Comparison of ENCODE assay signal across 1 cellular context in genomic region chr22:50310949-50311444, GRCh38.
TF ChIP-seq lines count a peak whose summit lies in the region.

No MANE protein-coding gene starts in this region.

TF ChIP-seq in HepG2, 621 proteins besides CTCF, POLR2A, EP300 and RAD21 (continues in another document):
- no peak for TF ChIP-seq XBP1 (CRISPR knock-in tag; IDR thresholded peaks at IDR 0.05)
- TF ChIP-seq ATF7-NPFF (CRISPR knock-in tag; IDR thresholded peaks at IDR 0.05; ENCODE audit: low read depth) = no peak
- no peak for TF ChIP-seq PHF5A (CRISPR knock-in tag; IDR thresholded peaks at IDR 0.05; ENCODE audit: low read depth, unreplicated experiment)
- TF ChIP-seq JUN (CRISPR knock-in tag; IDR thresholded peaks at IDR 0.05) = no peak
- TF ChIP-seq ZNF879 (CRISPR knock-in tag; IDR thresholded peaks at IDR 0.05) = no peak
- TF ChIP-seq ZNF513 (CRISPR knock-in tag; conservative IDR thresholded peaks at IDR 0.05) = no peak
- no peak for TF ChIP-seq ZNF737 (CRISPR knock-in tag; IDR thresholded peaks at IDR 0.05; ENCODE audit: borderline replicate concordance)
- TF ChIP-seq ARID3A (IDR thresholded peaks at IDR 0.05; ENCODE audit: low read depth, low read length) = no peak
- no peak for TF ChIP-seq ZNF543 (CRISPR knock-in tag; IDR thresholded peaks at IDR 0.05)
- TF ChIP-seq SUZ12 (IDR thresholded peaks at IDR 0.05; ENCODE audit: low read depth, low read length) = no peak
- TF ChIP-seq MXD4 (CRISPR knock-in tag; IDR thresholded peaks at IDR 0.05) = no peak
- TF ChIP-seq PPARG (CRISPR knock-in tag; conservative IDR thresholded peaks at IDR 0.05) = no peak
- no peak for TF ChIP-seq PHB2 (IDR thresholded peaks at IDR 0.05; ENCODE audit: partially characterized antibody)
- no peak for TF ChIP-seq ZKSCAN8 (CRISPR knock-in tag; IDR thresholded peaks at IDR 0.05; ENCODE audit: borderline replicate concordance)
- TF ChIP-seq POLR2G (IDR thresholded peaks at IDR 0.05; ENCODE audit: low read depth, low read length) = no peak
- no peak for TF ChIP-seq NFYB (CRISPR knock-in tag; IDR thresholded peaks at IDR 0.05)
- TF ChIP-seq KIAA2018 (CRISPR knock-in tag; IDR thresholded peaks at IDR 0.05; ENCODE audit: borderline replicate concordance) = no peak
- no peak for TF ChIP-seq SALL2 (CRISPR knock-in tag; IDR thresholded peaks at IDR 0.05)
- TF ChIP-seq ZNF784 (CRISPR knock-in tag; IDR thresholded peaks at IDR 0.05; ENCODE audit: borderline replicate concordance) = no peak
- TF ChIP-seq ZNF710 (CRISPR knock-in tag; IDR thresholded peaks at IDR 0.05; ENCODE audit: borderline replicate concordance) = no peak
- TF ChIP-seq PLSCR1 (CRISPR knock-in tag; IDR thresholded peaks at IDR 0.05; ENCODE audit: borderline replicate concordance) = no peak
- peak; percentile 48; the same call in 1 of the 2 replicates for TF ChIP-seq RXRA (CRISPR knock-in tag; IDR thresholded peaks at IDR 0.05)
- TF ChIP-seq HOXA5 (CRISPR knock-in tag; IDR thresholded peaks at IDR 0.05) = no peak
- TF ChIP-seq ZNF234 (CRISPR knock-in tag; conservative IDR thresholded peaks at IDR 0.05) = no peak
- no peak for TF ChIP-seq HOMEZ (CRISPR knock-in tag; IDR thresholded peaks at IDR 0.05; ENCODE audit: low read depth)
- no peak for TF ChIP-seq ZBTB1 (CRISPR knock-in tag; IDR thresholded peaks at IDR 0.05; ENCODE audit: borderline replicate concordance)
- TF ChIP-seq PBX2 (CRISPR knock-in tag; IDR thresholded peaks at IDR 0.05) = no peak
- no peak for TF ChIP-seq ZNF101 (CRISPR knock-in tag; IDR thresholded peaks at IDR 0.05; ENCODE audit: borderline replicate concordance, low read depth)
- TF ChIP-seq ZNF788 (CRISPR knock-in tag; IDR thresholded peaks at IDR 0.05; ENCODE audit: borderline replicate concordance) = peak; percentile 32; the same call in 1 of the 2 replicates
- no peak for TF ChIP-seq HDAC6 (IDR thresholded peaks at IDR 0.05; ENCODE audit: low read depth, low read length)
- TF ChIP-seq TOE1 (CRISPR knock-in tag; IDR thresholded peaks at IDR 0.05) = no peak
- 0 out of 2 replicates have a peak, but pooled peaks have one; percentile 33 for TF ChIP-seq ZNF451 (CRISPR knock-in tag; IDR thresholded peaks at IDR 0.05)
- no peak for TF ChIP-seq KAT8 (CRISPR knock-in tag; IDR thresholded peaks at IDR 0.05)
- no peak for TF ChIP-seq SOX6 (IDR thresholded peaks at IDR 0.05)
- TF ChIP-seq SOX6 (CRISPR knock-in tag; IDR thresholded peaks at IDR 0.05) = no peak
- TF ChIP-seq FUBP1 (CRISPR knock-in tag; IDR thresholded peaks at IDR 0.05; ENCODE audit: borderline replicate concordance) = no peak
- no peak for TF ChIP-seq ZNF775 (CRISPR knock-in tag; IDR thresholded peaks at IDR 0.05; ENCODE audit: borderline replicate concordance)
- TF ChIP-seq ZNF274 (CRISPR knock-in tag; IDR thresholded peaks at IDR 0.05) = no peak
- no peak; the same call in 1 of the 2 replicates for TF ChIP-seq AKAP8 (CRISPR knock-in tag; IDR thresholded peaks at IDR 0.05)
- no peak for TF ChIP-seq ATF4 (CRISPR knock-in tag; IDR thresholded peaks at IDR 0.05)
- TF ChIP-seq YEATS2 (CRISPR knock-in tag; IDR thresholded peaks at IDR 0.05; ENCODE audit: borderline replicate concordance) = no peak
- no peak for TF ChIP-seq HMG20B (CRISPR knock-in tag; conservative IDR thresholded peaks at IDR 0.05)
- no peak for TF ChIP-seq KLF6 (CRISPR knock-in tag; IDR thresholded peaks at IDR 0.05)
